9 cellular contexts compared by ENCODE assay signal in genomic region chr19:13103961-13104847, GRCh38. TPM values are rescaled to one million over a fixed set of nuclear protein-coding genes. Genes with fewer than 3 reads are reported as not detected.
DNase-seq lines count a peak whose midpoint lies in the region; ATAC-seq and TF ChIP-seq lines count a peak whose summit lies in the region.
"Had no signal": no experiment of that assay in that cellular context is flagged by ENCODE, and none has a peak within 500 bp of the region (broad histone marks: within the 10 kb centered on the region; RNA-seq: fewer than 3 reads in every experiment).

No MANE protein-coding gene starts in this region.

- TF ChIP-seq POLR2A in body of pancreas (IDR thresholded peaks at IDR 0.05), result no peak

- 40 to 74% methylated on average over 20 to 40 of the region's 41 CpGs for WGBS in body of pancreas, 2 donors

- H3K4me3 ChIP-seq in body of pancreas, result no peak overlapping the region

- intact Hi-C loops in body of pancreas (cut with DNase I), result no loop called here
- intact Hi-C loops in left colon (cut with DNase I, micrococcal nuclease), result no loop called here

- TF ChIP-seq CTCF in body of pancreas (IDR thresholded peaks at IDR 0.05), result peak in 6 of 7 experiments; percentile 25 to 55 (median 43)

- H3K36me3 ChIP-seq in body of pancreas (replicated peaks in 1 of 2; ENCODE audit: insufficient read depth in 1 of 2, low read depth in 2 of 2), result no peaks in the 10 kb centered on the region

- H3K4me1 ChIP-seq in body of pancreas, result peaks cover 13% of the 10 kb centered on the region

- peak; percentile 41 for ATAC-seq in HG02678 (IDR thresholded peaks at IDR 0.05; ENCODE audit: unreplicated experiment)
- ATAC-seq in body of pancreas, result peak; percentile 11
- no peak for ATAC-seq in left colon
- no peak for ATAC-seq in HG03039 (IDR thresholded peaks at IDR 0.05; ENCODE audit: unreplicated experiment)

- no peaks in the 10 kb centered on the region for H3K9me3 ChIP-seq in body of pancreas

- DNase-seq in CMK (ENCODE audit: low read depth), result peak; percentile 97
- peak; percentile 98 for DNase-seq in UCSD-AML1 (lab: John Stamatoyannopoulos, UW; ENCODE audit: unreplicated experiment)
- peak in 2 of 4 donors; percentile 44 to 61 for DNase-seq in body of pancreas
- DNase-seq in left colon, result peak; percentile 70 to 75
- DNase-seq in stimulated activated CD8-positive, alpha-beta memory T cell treated with anti-CD3 and anti-CD28 coated beads, Interleukin-2, amount 100 ng/mL, for 48 hours (ENCODE audit: low read depth in 2 of 2), result peak; percentile 61 to 63
- no peak for DNase-seq in SHP77 treated with DMSO at 0.1 percent for 48 hours (lab: John Stamatoyannopoulos, UW)

- H3K27me3 ChIP-seq in body of pancreas, result no peaks in the 10 kb centered on the region

- H3K27ac ChIP-seq in body of pancreas, result peak overlapping the region in 2 of 4 donors; percentile 36 to 77

RNA-seq across cellular contexts. Expression of gene LYL1, which starts 1.5 kb away (rescaled TPM):
- 1 to 10 TPM; 3.4 to 6.9 TPM for total RNA-seq in body of pancreas
- total RNA-seq in left colon, result 1 to 10 TPM; 2.0 to 4.5 TPM
- total RNA-seq: HT1080 had no signal

RNA-seq across cellular contexts. Expression of gene TRMT1, which starts 12.3 kb away (rescaled TPM):
- total RNA-seq in body of pancreas (10 to 100 TPM; 21.5 to 36.3 TPM), left colon (10 to 100 TPM; 22.0 to 23.6 TPM)

RNA-seq across cellular contexts. Expression of gene NACC1, which starts 13.9 kb away (rescaled TPM):
- total RNA-seq in body of pancreas (10 to 100 TPM in 1 of 2 donors, 1 to 10 TPM in 1; 6.0 to 15.5 TPM), left colon (10 to 100 TPM; 56.1 to 67.2 TPM)

RNA-seq across cellular contexts. Expression of gene STX10, which starts 46.0 kb away (rescaled TPM):
- total RNA-seq in body of pancreas (10 to 100 TPM; 54.2 to 65.3 TPM), left colon (10 to 100 TPM; 48.0 to 66.0 TPM)

RNA-seq across cellular contexts. Expression of gene IER2, which starts 46.0 kb away (rescaled TPM):
- total RNA-seq in body of pancreas (100 to 1,000 TPM; 162 to 857 TPM), left colon (100 to 1,000 TPM; 116 to 155 TPM)

Comparison
In these comparisons a context has a peak if more than half of its experiments do, and no peak if none do; other contexts are left out.
1. ATAC-seq: peak in HG02678 (single experiment) and body of pancreas (single experiment); none in left colon (single experiment) and HG03039 (single experiment).